In the genomic region with DNA sequence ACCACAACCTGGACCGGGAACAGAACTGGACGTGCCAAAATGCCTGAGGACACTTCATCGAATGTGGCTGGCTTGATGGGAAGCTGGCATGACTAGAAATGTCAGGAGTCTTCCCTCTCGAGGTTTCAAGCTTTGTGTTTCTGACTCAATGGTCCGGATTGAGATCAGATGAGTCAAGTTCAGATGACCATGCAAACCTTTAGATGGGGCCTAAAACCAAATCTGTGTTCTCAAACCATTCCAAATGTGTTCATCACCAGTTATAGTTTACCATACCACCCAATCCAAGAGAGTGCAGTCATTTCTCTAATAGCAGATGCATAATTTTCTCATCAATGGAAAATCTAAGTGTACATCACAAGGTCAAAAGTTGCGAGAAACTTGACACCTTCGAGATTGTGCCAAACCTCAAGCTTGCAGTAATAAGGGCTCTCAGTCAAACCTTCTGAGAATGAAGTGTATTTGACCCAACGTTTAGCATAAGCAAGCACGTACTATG, we compare ENCODE assay signal across 21 cellular contexts.
DNase-seq lines count a peak whose midpoint lies in the region; ATAC-seq and TF ChIP-seq lines count a peak whose summit lies in the region.
"Had no signal": no experiment of that assay in that cellular context is flagged by ENCODE, and none has a peak within 500 bp of the region (broad histone marks: within the 10 kb centered on the region; RNA-seq: fewer than 3 reads in every experiment).

No MANE protein-coding gene starts in this region.

- CTCF ChIA-PET in RWPE1 (lab: Yijun Ruan, JAX): no interaction called here

- H3K4me1 Mint-ChIP-seq in activated T-helper 17 cell treated with anti-CD3 and anti-CD28 coated beads, Interleukin-2, amount 50 U/mL, for 72 hours: peaks cover 42% of the 10 kb centered on the region
- peaks cover 46% of the 10 kb centered on the region for H3K4me1 Mint-ChIP-seq in stimulated activated naive CD8-positive, alpha-beta T cell treated with anti-CD3 and anti-CD28 coated beads, Interleukin-15, Interleukin-2, amounts not matched to agents 100 ng/mL and 50 ng/mL, for 24 hours (ENCODE audit: low read depth)

- H3K27ac Mint-ChIP-seq in activated T-helper 17 cell treated with anti-CD3 and anti-CD28 coated beads, Interleukin-2, amount 50 U/mL, for 72 hours: peak overlapping the region; percentile 51
- peak overlapping the region; percentile 63 for H3K27ac Mint-ChIP-seq in stimulated activated naive CD8-positive, alpha-beta T cell treated with anti-CD3 and anti-CD28 coated beads, Interleukin-15, Interleukin-2, amounts not matched to agents 100 ng/mL and 50 ng/mL, for 24 hours
- H3K27ac Mint-ChIP-seq: IgD-negative memory B cell; naive thymus-derived CD8-positive, alpha-beta T cell had no signal

- no peaks in the 10 kb centered on the region for H3K9me3 Mint-ChIP-seq in activated T-helper 17 cell treated with anti-CD3 and anti-CD28 coated beads, Interleukin-2, amount 50 U/mL, for 72 hours
- peaks cover 8% of the 10 kb centered on the region for H3K9me3 Mint-ChIP-seq in stimulated activated naive CD8-positive, alpha-beta T cell treated with anti-CD3 and anti-CD28 coated beads, Interleukin-15, Interleukin-2, amounts not matched to agents 100 ng/mL and 50 ng/mL, for 24 hours
- H3K9me3 Mint-ChIP-seq: IgD-negative memory B cell; naive thymus-derived CD8-positive, alpha-beta T cell had no signal

- peak; percentile 34 for DNase-seq in NK-92 treated with Interleukin-12 subunit alpha and Interleukin-12 subunit beta, amount 100 ng/mL, for 24 hours (lab: John Stamatoyannopoulos, UW)
- DNase-seq in NK-92 (lab: John Stamatoyannopoulos, UW; ENCODE audit: unreplicated experiment): no peak
- peak; percentile 37 to 66 for DNase-seq in foreskin fibroblast
- no peak for DNase-seq in COR-L47 (lab: John Stamatoyannopoulos, UW)
- no peak for DNase-seq in RWPE1 (ENCODE audit: low spot score)
- DNase-seq: activated gamma-delta T cell treated with Interleukin-2 at 50 U/mL for 16 hours; Caco-2; H7; left ventricle myocardium superior; naive thymus-derived CD8-positive, alpha-beta T cell; OCI-M1; SK-N-SH; stimulated activated CD4-positive, alpha-beta T cell treated with anti-CD3 and anti-CD28 coated beads, Interleukin-1b, Interleukin-23, amount 100 ng/mL, for 48 hours; stimulated activated CD8-positive, alpha-beta memory T cell treated with anti-CD3 and anti-CD28 coated beads, Interleukin-4, amount 100 ng/mL, for 48 hours had no signal

- POLR2A ChIA-PET in RWPE1 (lab: Yijun Ruan, JAX; ENCODE audit: low non-redundant PET): no interaction called here

- TF ChIP-seq CTCF in foreskin fibroblast (IDR thresholded peaks at IDR 0.05; ENCODE audit: low read depth, low read length) (no peak), RWPE1 (conservative IDR thresholded peaks at IDR 0.05; ENCODE audit: low read depth) (no peak)

- H3K4me3 ChIP-seq in foreskin fibroblast (ENCODE audit: low read depth in 1 of 2, low read length in 2 of 2): no peak overlapping the region
- H3K4me3 ChIP-seq: hepatocyte, tibial nerve had no signal

- no peaks in the 10 kb centered on the region for H3K36me3 Mint-ChIP-seq in activated T-helper 17 cell treated with anti-CD3 and anti-CD28 coated beads, Interleukin-2, amount 50 U/mL, for 72 hours (ENCODE audit: low read depth)
- no peaks in the 10 kb centered on the region for H3K36me3 Mint-ChIP-seq in stimulated activated naive CD8-positive, alpha-beta T cell treated with anti-CD3 and anti-CD28 coated beads, Interleukin-15, Interleukin-2, amounts not matched to agents 100 ng/mL and 50 ng/mL, for 24 hours (ENCODE audit: low read depth)
- H3K36me3 Mint-ChIP-seq: IgD-negative memory B cell; naive thymus-derived CD8-positive, alpha-beta T cell had no signal

- H3K27ac ChIP-seq in RWPE1: no peak overlapping the region
- H3K27ac ChIP-seq: 22Rv1, hepatocyte, tibial nerve had no signal

- no peaks in the 10 kb centered on the region for H3K27me3 Mint-ChIP-seq in activated T-helper 17 cell treated with anti-CD3 and anti-CD28 coated beads, Interleukin-2, amount 50 U/mL, for 72 hours
- H3K27me3 Mint-ChIP-seq in stimulated activated naive CD8-positive, alpha-beta T cell treated with anti-CD3 and anti-CD28 coated beads, Interleukin-15, Interleukin-2, amounts not matched to agents 100 ng/mL and 50 ng/mL, for 24 hours: no peaks in the 10 kb centered on the region
- H3K27me3 Mint-ChIP-seq: IgD-negative memory B cell; naive thymus-derived CD8-positive, alpha-beta T cell had no signal

- ATAC-seq in activated T-helper 17 cell treated with anti-CD3 and anti-CD28 coated beads, Interleukin-2, amount 50 U/mL, for 72 hours (replicated peaks): peak; percentile 23
- ATAC-seq in GM18858 (IDR thresholded peaks at IDR 0.05; ENCODE audit: unreplicated experiment): no peak
- ATAC-seq: left ventricle myocardium superior; naive thymus-derived CD8-positive, alpha-beta T cell had no signal

- H3K4me3 Mint-ChIP-seq in activated T-helper 17 cell treated with anti-CD3 and anti-CD28 coated beads, Interleukin-2, amount 50 U/mL, for 72 hours: peak overlapping the region; percentile 39
- H3K4me3 Mint-ChIP-seq in stimulated activated naive CD8-positive, alpha-beta T cell treated with anti-CD3 and anti-CD28 coated beads, Interleukin-15, Interleukin-2, amounts not matched to agents 100 ng/mL and 50 ng/mL, for 24 hours: no peak overlapping the region
- H3K4me3 Mint-ChIP-seq: IgD-negative memory B cell; naive thymus-derived CD8-positive, alpha-beta T cell had no signal

Comparison
In these comparisons a context has a peak if more than half of its experiments do, and no peak if none do; other contexts are left out.
1. DNase-seq: peak in NK-92 treated with Interleukin-12 subunit alpha and Interleukin-12 subunit beta, amount 100 ng/mL, for 24 hours (single experiment) and foreskin fibroblast (2 of 2); none in NK-92 (single experiment), COR-L47 (single experiment) and RWPE1 (single experiment).